1 cellular context compared by ENCODE assay signal in the genomic region with DNA sequence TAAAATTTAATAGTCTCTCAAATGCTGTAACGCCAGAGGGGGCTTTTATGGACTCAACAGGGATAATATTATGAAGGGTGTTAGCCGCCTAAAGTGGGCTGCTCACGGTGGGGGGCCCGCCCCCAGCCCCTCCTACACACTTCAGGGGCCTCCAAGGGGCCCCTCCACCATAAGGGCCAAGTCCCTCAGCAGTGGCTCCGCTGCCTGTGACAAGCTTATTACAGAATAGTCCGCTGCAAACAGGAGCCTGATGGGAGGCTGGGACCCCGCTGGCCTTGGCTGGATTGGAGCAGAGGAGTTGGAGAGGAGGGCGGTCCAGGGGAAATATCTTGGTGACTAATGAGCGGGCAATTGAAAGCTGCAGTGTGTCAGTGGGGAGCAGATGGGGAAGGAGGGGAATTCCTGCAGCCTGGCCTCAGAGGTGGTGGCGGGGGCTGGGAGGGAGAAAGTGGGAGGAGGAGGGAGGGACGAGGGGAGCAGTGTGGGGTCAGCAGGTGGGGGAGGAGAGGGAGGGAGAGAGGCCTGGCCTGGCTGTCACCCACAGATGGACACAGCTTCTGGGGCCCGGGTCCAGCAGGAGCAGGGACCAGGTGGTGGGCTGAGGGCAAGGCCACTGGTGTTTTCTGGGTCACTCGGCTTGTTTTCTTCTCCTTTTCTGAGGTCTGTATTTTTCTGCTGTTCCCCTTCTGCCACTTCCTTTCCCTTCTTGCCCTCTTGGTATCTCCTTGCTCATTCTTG.
TF ChIP-seq lines count a peak whose summit lies in the region.

No MANE protein-coding gene starts in this region.

TF ChIP-seq in HEK293, 187 proteins besides CTCF, POLR2A, EP300 and RAD21 (continued from another document):
- TF ChIP-seq ZNF18 (tag by site-specific recombination; IDR thresholded peaks at IDR 0.05) (no peak), ZSCAN16 (tag by site-specific recombination; IDR thresholded peaks at IDR 0.05) (no peak), RBAK (tag by site-specific recombination; IDR thresholded peaks at IDR 0.05) (no peak), KLF7 (tag by site-specific recombination; IDR thresholded peaks at IDR 0.05; ENCODE audit: borderline replicate concordance) (no peak), ZNF341 (tag by site-specific recombination; IDR thresholded peaks at IDR 0.05; ENCODE audit: low read depth) (0 out of 2 replicates have a peak, but pooled peaks have one; percentile 17), IKZF3 (tag by site-specific recombination; IDR thresholded peaks at IDR 0.05) (no peak), ZNF785 (tag by site-specific recombination; IDR thresholded peaks at IDR 0.05) (no peak), ZNF501 (tag by site-specific recombination; IDR thresholded peaks at IDR 0.05) (no peak)
- TF ChIP-seq, protein P1, sequence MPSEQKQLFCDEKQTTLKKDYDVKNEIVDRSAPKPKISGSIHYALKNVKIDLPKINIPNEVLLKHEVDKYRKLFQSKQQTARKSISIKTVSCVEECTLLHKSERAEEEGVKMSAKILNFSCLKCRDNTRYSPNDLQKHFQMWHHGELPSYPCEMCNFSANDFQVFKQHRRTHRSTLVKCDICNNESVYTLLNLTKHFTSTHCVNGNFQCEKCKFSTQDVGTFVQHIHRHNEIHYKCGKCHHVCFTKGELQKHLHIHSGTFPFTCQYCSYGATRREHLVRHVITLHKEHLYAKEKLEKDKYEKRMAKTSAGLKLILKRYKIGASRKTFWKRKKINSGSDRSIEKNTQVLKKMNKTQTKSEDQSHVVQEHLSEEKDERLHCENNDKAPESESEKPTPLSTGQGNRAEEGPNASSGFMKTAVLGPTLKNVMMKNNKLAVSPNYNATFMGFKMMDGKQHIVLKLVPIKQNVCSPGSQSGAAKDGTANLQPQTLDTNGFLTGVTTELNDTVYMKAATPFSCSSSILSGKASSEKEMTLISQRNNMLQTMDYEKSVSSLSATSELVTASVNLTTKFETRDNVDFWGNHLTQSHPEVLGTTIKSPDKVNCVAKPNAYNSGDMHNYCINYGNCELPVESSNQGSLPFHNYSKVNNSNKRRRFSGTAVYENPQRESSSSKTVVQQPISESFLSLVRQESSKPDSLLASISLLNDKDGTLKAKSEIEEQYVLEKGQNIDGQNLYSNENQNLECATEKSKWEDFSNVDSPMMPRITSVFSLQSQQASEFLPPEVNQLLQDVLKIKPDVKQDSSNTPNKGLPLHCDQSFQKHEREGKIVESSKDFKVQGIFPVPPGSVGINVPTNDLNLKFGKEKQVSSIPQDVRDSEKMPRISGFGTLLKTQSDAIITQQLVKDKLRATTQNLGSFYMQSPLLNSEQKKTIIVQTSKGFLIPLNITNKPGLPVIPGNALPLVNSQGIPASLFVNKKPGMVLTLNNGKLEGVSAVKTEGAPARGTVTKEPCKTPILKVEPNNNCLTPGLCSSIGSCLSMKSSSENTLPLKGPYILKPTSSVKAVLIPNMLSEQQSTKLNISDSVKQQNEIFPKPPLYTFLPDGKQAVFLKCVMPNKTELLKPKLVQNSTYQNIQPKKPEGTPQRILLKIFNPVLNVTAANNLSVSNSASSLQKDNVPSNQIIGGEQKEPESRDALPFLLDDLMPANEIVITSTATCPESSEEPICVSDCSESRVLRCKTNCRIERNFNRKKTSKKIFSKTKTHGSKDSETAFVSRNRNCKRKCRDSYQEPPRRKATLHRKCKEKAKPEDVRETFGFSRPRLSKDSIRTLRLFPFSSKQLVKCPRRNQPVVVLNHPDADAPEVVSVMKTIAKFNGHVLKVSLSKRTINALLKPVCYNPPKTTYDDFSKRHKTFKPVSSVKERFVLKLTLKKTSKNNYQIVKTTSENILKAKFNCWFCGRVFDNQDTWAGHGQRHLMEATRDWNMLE (tag by site-specific recombination; conservative IDR thresholded peaks at IDR 0.05; ENCODE audit: low read depth) = no peak
